ENCODE assay signal across 21 cellular contexts in genomic region chr4:129994715-129995114, GRCh38.
DNase-seq lines count a peak whose midpoint lies in the region; ATAC-seq and TF ChIP-seq lines count a peak whose summit lies in the region.
"Had no signal": no experiment of that assay in that cellular context is flagged by ENCODE, and none has a peak within 500 bp of the region (broad histone marks: within the 10 kb centered on the region; RNA-seq: fewer than 3 reads in every experiment).

No MANE protein-coding gene starts in this region.

- no peak overlapping the region for H3K27ac ChIP-seq in body of pancreas
- H3K27ac ChIP-seq: adrenal gland, dorsolateral prefrontal cortex, left lung, spleen, suprapubic skin had no signal

- H3K36me3 ChIP-seq in body of pancreas (replicated peaks in 1 of 2; ENCODE audit: insufficient read depth in 1 of 2, low read depth in 2 of 2): no peaks in the 10 kb centered on the region
- H3K36me3 ChIP-seq: adrenal gland, left lung, spleen, suprapubic skin had no signal

- ATAC-seq in GM18907 (IDR thresholded peaks at IDR 0.05; ENCODE audit: unreplicated experiment): peak; percentile 89
- ATAC-seq in GM21786 (IDR thresholded peaks at IDR 0.05; ENCODE audit: unreplicated experiment): peak; percentile 90
- peak; percentile 83 for ATAC-seq in HG03159 (IDR thresholded peaks at IDR 0.05; ENCODE audit: unreplicated experiment)
- peak; percentile 45 for ATAC-seq in body of pancreas
- ATAC-seq: activated T-helper 17 cell treated with anti-CD3 and anti-CD28 coated beads, Interleukin-2, amount 50 U/mL, for 72 hours; esophagus mucosa; left lung had no signal

- WGBS in body of pancreas, 2 donors: 47 to 62% methylated on average over 4 of the region's 4 CpGs

- no peaks in the 10 kb centered on the region for H3K27me3 ChIP-seq in body of pancreas
- H3K27me3 ChIP-seq: adrenal gland, dorsolateral prefrontal cortex, left lung, spleen, suprapubic skin had no signal

- no peak for TF ChIP-seq CTCF in body of pancreas (IDR thresholded peaks at IDR 0.05)

- no peak for TF ChIP-seq POLR2A in body of pancreas (IDR thresholded peaks at IDR 0.05)

- DNase-seq in body of pancreas: no peak
- DNase-seq in OCI-M1 (lab: John Stamatoyannopoulos, UW): no peak
- no peak for DNase-seq in NCI-H82 (lab: John Stamatoyannopoulos, UW)
- DNase-seq in NCI-H446 treated with DMSO at 0.1 percent for 48 hours (lab: John Stamatoyannopoulos, UW): no peak
- DNase-seq in HK-2 (ENCODE audit: unreplicated experiment): no peak
- DNase-seq: activated CD4-positive, CD25-positive, alpha-beta regulatory T cell; adrenal gland; CD4-positive, alpha-beta memory T cell; DMS79; dorsolateral prefrontal cortex; left lung; midbrain; NCI-H1105 treated with DMSO at 0.1 percent for 48 hours; spleen; stimulated activated CD8-positive, alpha-beta memory T cell treated with anti-CD3 and anti-CD28 coated beads, Interleukin-4, amount 100 ng/mL, for 48 hours had no signal

- no peaks in the 10 kb centered on the region for H3K9me3 ChIP-seq in body of pancreas
- H3K9me3 ChIP-seq: adrenal gland, left lung had no signal

- no peaks in the 10 kb centered on the region for H3K4me1 ChIP-seq in body of pancreas
- H3K4me1 ChIP-seq: adrenal gland, left lung, spleen, suprapubic skin had no signal

- intact Hi-C loops in body of pancreas (cut with DNase I): no loop called here

- H3K4me3 ChIP-seq in body of pancreas: no peak overlapping the region
- H3K4me3 ChIP-seq: adrenal gland, dorsolateral prefrontal cortex, left lung, spleen, suprapubic skin had no signal
